1 cellular context compared by ENCODE assay signal in the genomic region with DNA sequence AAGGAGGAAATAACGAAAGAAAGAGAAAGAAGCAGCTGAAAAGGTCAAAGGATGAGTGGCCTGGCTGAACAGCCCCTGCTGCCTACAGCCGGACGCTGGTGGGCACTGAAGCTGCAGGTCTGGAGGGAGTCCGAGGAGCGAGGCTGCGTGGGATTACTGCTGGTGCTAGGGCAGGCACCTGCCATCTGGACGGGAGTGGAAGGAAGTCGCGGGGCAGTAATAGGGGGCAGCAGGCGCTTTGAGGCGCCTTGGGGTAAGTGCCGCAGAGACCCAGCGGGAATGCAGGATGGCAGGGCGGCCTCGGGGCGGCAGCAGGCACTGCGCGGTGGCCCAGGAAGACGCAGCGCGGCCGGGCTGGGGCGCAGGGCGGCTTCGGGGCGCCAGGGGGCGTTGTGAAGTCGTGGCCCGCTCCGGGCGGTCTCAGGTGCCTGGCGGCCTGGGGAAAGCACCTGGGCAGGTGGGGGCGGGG.
TF ChIP-seq lines count a peak whose summit lies in the region.

No MANE protein-coding gene starts in this region.

TF ChIP-seq in HepG2, 621 proteins besides CTCF, POLR2A, EP300 and RAD21 (continued from another document and continues in another):
- TF ChIP-seq RFXANK (CRISPR knock-in tag; IDR thresholded peaks at IDR 0.05) (0 out of 2 replicates have a peak, but pooled peaks have one; percentile 60), GABPA (IDR thresholded peaks at IDR 0.05; ENCODE audit: low read depth, low read length) (no peak), GABPA (CRISPR knock-in tag; IDR thresholded peaks at IDR 0.05; ENCODE audit: low read depth) (no peak), ZBTB4 (CRISPR knock-in tag; IDR thresholded peaks at IDR 0.05; ENCODE audit: borderline replicate concordance) (no peak), ZNF160 (CRISPR knock-in tag; IDR thresholded peaks at IDR 0.05) (no peak), ZNF790 (CRISPR knock-in tag; IDR thresholded peaks at IDR 0.05; ENCODE audit: borderline replicate concordance) (no peak), DMAP1 (CRISPR knock-in tag; IDR thresholded peaks at IDR 0.05) (0 out of 2 replicates have a peak, but pooled peaks have one; percentile 33), ZNF260 (CRISPR knock-in tag; IDR thresholded peaks at IDR 0.05; ENCODE audit: borderline replicate concordance, low read depth) (no peak), NR2F1 (CRISPR knock-in tag; IDR thresholded peaks at IDR 0.05) (no peak), ATF7 (IDR thresholded peaks at IDR 0.05) (no peak), ATF7 (CRISPR knock-in tag; IDR thresholded peaks at IDR 0.05) (no peak), ISX (CRISPR knock-in tag; conservative IDR thresholded peaks at IDR 0.05) (no peak), PHF5A (CRISPR knock-in tag; IDR thresholded peaks at IDR 0.05; ENCODE audit: low read depth, unreplicated experiment) (no peak), TOE1 (CRISPR knock-in tag; IDR thresholded peaks at IDR 0.05) (no peak), IRF2 (CRISPR knock-in tag; IDR thresholded peaks at IDR 0.05) (peak; percentile 67), AFF4 (CRISPR knock-in tag; IDR thresholded peaks at IDR 0.05) (no peak), ZNF30 (CRISPR knock-in tag; IDR thresholded peaks at IDR 0.05) (no peak), MBNL3 (CRISPR knock-in tag; conservative IDR thresholded peaks at IDR 0.05) (no peak), ZNF580 (CRISPR knock-in tag; IDR thresholded peaks at IDR 0.05; ENCODE audit: borderline replicate concordance, low read depth) (0 out of 2 replicates have a peak, but pooled peaks have one; percentile 48), NFATC3 (CRISPR knock-in tag; IDR thresholded peaks at IDR 0.05) (0 out of 2 replicates have a peak, but pooled peaks have one; percentile 22), HES4 (CRISPR knock-in tag; IDR thresholded peaks at IDR 0.05; ENCODE audit: borderline replicate concordance) (no peak), HNF1A (IDR thresholded peaks at IDR 0.05; ENCODE audit: low read depth) (no peak), HNF1A (CRISPR knock-in tag; IDR thresholded peaks at IDR 0.05; ENCODE audit: borderline replicate concordance) (no peak), MAFG (CRISPR knock-in tag; IDR thresholded peaks at IDR 0.05) (no peak), ARID5B (CRISPR knock-in tag; IDR thresholded peaks at IDR 0.05) (peak; percentile 53; the same call in 1 of the 2 replicates), NCOA1 (CRISPR knock-in tag; IDR thresholded peaks at IDR 0.05) (no peak), FOXO4 (CRISPR knock-in tag; conservative IDR thresholded peaks at IDR 0.05) (no peak), ZSCAN21 (CRISPR knock-in tag; IDR thresholded peaks at IDR 0.05; ENCODE audit: borderline replicate concordance) (peak; percentile 81; the same call in 1 of the 2 replicates), KDM5A (IDR thresholded peaks at IDR 0.05; ENCODE audit: borderline replicate concordance, low read length) (no peak), MEF2D (CRISPR knock-in tag; IDR thresholded peaks at IDR 0.05) (no peak), HNRNPH1 (optimal IDR thresholded peaks at IDR 0.05; ENCODE audit: low read depth, low read length) (no peak), FOSL1 (CRISPR knock-in tag; IDR thresholded peaks at IDR 0.05; ENCODE audit: borderline replicate concordance) (no peak), CBX1 (IDR thresholded peaks at IDR 0.05; ENCODE audit: low read depth) (no peak), ZNF629 (CRISPR knock-in tag; conservative IDR thresholded peaks at IDR 0.05) (no peak), MAZ (IDR thresholded peaks at IDR 0.05; ENCODE audit: borderline replicate concordance, low read depth, low read length) (no peak; the same call in 1 of the 2 replicates), MAZ (CRISPR knock-in tag; IDR thresholded peaks at IDR 0.05; ENCODE audit: low read depth) (peak; percentile 69; the same call in 1 of the 2 replicates)
- TF ChIP-seq, protein P1, sequence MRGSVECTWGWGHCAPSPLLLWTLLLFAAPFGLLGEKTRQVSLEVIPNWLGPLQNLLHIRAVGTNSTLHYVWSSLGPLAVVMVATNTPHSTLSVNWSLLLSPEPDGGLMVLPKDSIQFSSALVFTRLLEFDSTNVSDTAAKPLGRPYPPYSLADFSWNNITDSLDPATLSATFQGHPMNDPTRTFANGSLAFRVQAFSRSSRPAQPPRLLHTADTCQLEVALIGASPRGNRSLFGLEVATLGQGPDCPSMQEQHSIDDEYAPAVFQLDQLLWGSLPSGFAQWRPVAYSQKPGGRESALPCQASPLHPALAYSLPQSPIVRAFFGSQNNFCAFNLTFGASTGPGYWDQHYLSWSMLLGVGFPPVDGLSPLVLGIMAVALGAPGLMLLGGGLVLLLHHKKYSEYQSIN (CRISPR knock-in tag; IDR thresholded peaks at IDR 0.05; ENCODE audit: borderline replicate concordance): no peak
- TF ChIP-seq, protein P2, sequence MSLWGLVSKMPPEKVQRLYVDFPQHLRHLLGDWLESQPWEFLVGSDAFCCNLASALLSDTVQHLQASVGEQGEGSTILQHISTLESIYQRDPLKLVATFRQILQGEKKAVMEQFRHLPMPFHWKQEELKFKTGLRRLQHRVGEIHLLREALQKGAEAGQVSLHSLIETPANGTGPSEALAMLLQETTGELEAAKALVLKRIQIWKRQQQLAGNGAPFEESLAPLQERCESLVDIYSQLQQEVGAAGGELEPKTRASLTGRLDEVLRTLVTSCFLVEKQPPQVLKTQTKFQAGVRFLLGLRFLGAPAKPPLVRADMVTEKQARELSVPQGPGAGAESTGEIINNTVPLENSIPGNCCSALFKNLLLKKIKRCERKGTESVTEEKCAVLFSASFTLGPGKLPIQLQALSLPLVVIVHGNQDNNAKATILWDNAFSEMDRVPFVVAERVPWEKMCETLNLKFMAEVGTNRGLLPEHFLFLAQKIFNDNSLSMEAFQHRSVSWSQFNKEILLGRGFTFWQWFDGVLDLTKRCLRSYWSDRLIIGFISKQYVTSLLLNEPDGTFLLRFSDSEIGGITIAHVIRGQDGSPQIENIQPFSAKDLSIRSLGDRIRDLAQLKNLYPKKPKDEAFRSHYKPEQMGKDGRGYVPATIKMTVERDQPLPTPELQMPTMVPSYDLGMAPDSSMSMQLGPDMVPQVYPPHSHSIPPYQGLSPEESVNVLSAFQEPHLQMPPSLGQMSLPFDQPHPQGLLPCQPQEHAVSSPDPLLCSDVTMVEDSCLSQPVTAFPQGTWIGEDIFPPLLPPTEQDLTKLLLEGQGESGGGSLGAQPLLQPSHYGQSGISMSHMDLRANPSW (CRISPR knock-in tag; IDR thresholded peaks at IDR 0.05; ENCODE audit: borderline replicate concordance): no peak
